20 cellular contexts compared by ENCODE assay signal in genomic region chr9:36147441-36148175, GRCh38. TPM values are rescaled to one million over a fixed set of nuclear protein-coding genes. Genes with fewer than 3 reads are reported as not detected.
DNase-seq lines count a peak whose midpoint lies in the region; ATAC-seq and TF ChIP-seq lines count a peak whose summit lies in the region.
"Had no signal": no experiment of that assay in that cellular context is flagged by ENCODE, and none has a peak within 500 bp of the region (broad histone marks: within the 10 kb centered on the region; RNA-seq: fewer than 3 reads in every experiment).

No MANE protein-coding gene starts in this region.

- H3K9me3 ChIP-seq in CD4-positive, alpha-beta T cell (ENCODE audit: control insufficient read depth, low read length): peaks cover 7% of the 10 kb centered on the region
- H3K9me3 ChIP-seq in MM.1S (replicated peaks; ENCODE audit: insufficient read depth, low read length): no peaks in the 10 kb centered on the region
- no peaks in the 10 kb centered on the region for H3K9me3 ChIP-seq in esophagus muscularis mucosa

- H3K27ac Mint-ChIP-seq in CD4-positive, alpha-beta T cell: peak overlapping the region; percentile 98
- H3K27ac Mint-ChIP-seq in type B pancreatic cell: no peak overlapping the region

- peaks cover 10% of the 10 kb centered on the region for H3K9me3 Mint-ChIP-seq in CD4-positive, alpha-beta T cell
- peaks cover 6% of the 10 kb centered on the region for H3K9me3 Mint-ChIP-seq in type B pancreatic cell

- intact Hi-C loops in CD4-positive, alpha-beta T cell (cut with DNase I, micrococcal nuclease): loop anchor here in 1 of 2 experiments (1.0 kb wide), 1 partner anchor 10 kb away; no protein-coding TSS in a partner anchor
- intact Hi-C loops in esophagus muscularis mucosa (cut with DNase I): no loop called here

- peaks cover 10% of the 10 kb centered on the region; the same call in 1 of the 2 replicates for H3K79me2 ChIP-seq in MM.1S (ENCODE audit: low read length)

- no peaks in the 10 kb centered on the region for H3K27me3 Mint-ChIP-seq in CD4-positive, alpha-beta T cell
- H3K27me3 Mint-ChIP-seq in type B pancreatic cell: no peaks in the 10 kb centered on the region

- TF ChIP-seq POLR2A in esophagus muscularis mucosa (IDR thresholded peaks at IDR 0.05; ENCODE audit: low read depth): no peak

- CTCF ChIA-PET in CD4-positive, alpha-beta T cell (lab: Charles Lee): interaction anchor here (1.5 to 2.0 kb wide), 2 partner anchors 11 to 19 kb away, joined by 3 to 6 read pairs; partner anchors contain the start of gene GLIPR2

- peak overlapping the region; percentile 38 for H3K4me3 Mint-ChIP-seq in CD4-positive, alpha-beta T cell
- no peak overlapping the region for H3K4me3 Mint-ChIP-seq in type B pancreatic cell

- H3K9me2 ChIP-seq in MM.1S (replicated peaks; ENCODE audit: insufficient read depth, low read length): no peaks in the 10 kb centered on the region

- POLR2A ChIA-PET in CD4-positive, alpha-beta T cell (lab: Charles Lee): interaction anchor here (1.7 kb wide), 1 partner anchor 11 kb away, joined by 6 read pairs; the partner anchor contains the start of gene GLIPR2

- ATAC-seq in CD4-positive, alpha-beta T cell (ENCODE audit: poor library complexity): no peak

- peaks cover 59% of the 10 kb centered on the region for H3K36me3 Mint-ChIP-seq in CD4-positive, alpha-beta T cell (ENCODE audit: low read depth)
- peaks cover 16% of the 10 kb centered on the region for H3K36me3 Mint-ChIP-seq in type B pancreatic cell

- no peak for DNase-seq in CD4-positive, alpha-beta T cell
- no peak for DNase-seq in MM.1S
- DNase-seq in esophagus muscularis mucosa (ENCODE audit: extremely low spot score): no peak
- DNase-seq in hepatic stellate cell (ENCODE audit: low spot score): no peak
- DNase-seq in type B pancreatic cell (ENCODE audit: extremely low spot score, unreplicated experiment): no peak
- DNase-seq in NCI-H524 (lab: John Stamatoyannopoulos, UW): no peak
- no peak for DNase-seq in anterior cingulate cortex (lab: John Stamatoyannopoulos, UW)
- DNase-seq: COR-L47; effector CD4-positive, alpha-beta T cell; foreskin fibroblast; GDM1; GM23248; Karpas-422; NCI-H187 treated with DMSO at 0.1 percent for 48 hours; NCI-H774; retina; stimulated activated CD4-positive, alpha-beta T cell treated with anti-CD3 and anti-CD28 coated beads, Interleukin-4, amount 100 ng/mL, for 4 hours; stimulated activated naive CD4-positive, alpha-beta T cell treated with Interleukin-2 at 50 U/mL for 16 hours had no signal

- H3F3A ChIP-seq in MM.1S (ENCODE audit: insufficient read depth, low read length): peaks cover 39% of the 10 kb centered on the region

- H3K4me3 ChIP-seq in MM.1S (ENCODE audit: low read length) (no peak overlapping the region), esophagus muscularis mucosa (no peak overlapping the region), skin epidermis (no peak overlapping the region)
- H3K4me3 ChIP-seq: GM23248 had no signal

- peaks cover 89% of the 10 kb centered on the region for H3K4me1 Mint-ChIP-seq in CD4-positive, alpha-beta T cell (ENCODE audit: low read depth)
- peaks cover 6% of the 10 kb centered on the region for H3K4me1 Mint-ChIP-seq in type B pancreatic cell (ENCODE audit: unreplicated experiment)

- no peak for TF ChIP-seq EP300 in esophagus muscularis mucosa (IDR thresholded peaks at IDR 0.05)

- H4K20me1 ChIP-seq in MM.1S (ENCODE audit: insufficient read depth, low read length): no peaks in the 10 kb centered on the region

- H2AFZ ChIP-seq in MM.1S (ENCODE audit: low read length): no peak overlapping the region
- H2AFZ ChIP-seq: GM23248 had no signal

- H3K4me2 ChIP-seq in MM.1S (ENCODE audit: low read depth, low read length): no peak overlapping the region; the same call in 1 of the 2 replicates

- H3K4me1 ChIP-seq in MM.1S (ENCODE audit: low read length) (peaks cover 75% of the 10 kb centered on the region), esophagus muscularis mucosa (peaks cover 46 to 98% (median 88%) of the 10 kb centered on the region in 4 donors)

- no peak overlapping the region for H3K9ac ChIP-seq in MM.1S (ENCODE audit: low read length)

- 85% methylated on average over 8 of the region's 14 CpGs for WGBS in esophagus muscularis mucosa

- H3K27ac ChIP-seq in CD4-positive, alpha-beta T cell (ENCODE audit: low read depth, low read length): no peak overlapping the region
- H3K27ac ChIP-seq in MM.1S (ENCODE audit: low read length): peak overlapping the region; percentile 93; the same call in 1 of the 2 replicates
- peak overlapping the region; percentile 76 to 92 (median 86) for H3K27ac ChIP-seq in esophagus muscularis mucosa (replicated peaks in 1 of 4)
- peak overlapping the region in 12 of 21 experiments; percentile 27 to 94 (median 64) for H3K27ac ChIP-seq in skin epidermis

- H3K27me3 ChIP-seq in CD4-positive, alpha-beta T cell (ENCODE audit: control insufficient read depth, insufficient read depth, low read length): no peaks in the 10 kb centered on the region
- no peaks in the 10 kb centered on the region for H3K27me3 ChIP-seq in MM.1S (replicated peaks; ENCODE audit: insufficient read depth, low read length)
- no peaks in the 10 kb centered on the region for H3K27me3 ChIP-seq in esophagus muscularis mucosa

- TF ChIP-seq CTCF in CD4-positive, alpha-beta T cell (IDR thresholded peaks at IDR 0.05): no peak
- TF ChIP-seq CTCF in MM.1S (IDR thresholded peaks at IDR 0.05; ENCODE audit: low read length): no peak
- TF ChIP-seq CTCF in esophagus muscularis mucosa (IDR thresholded peaks at IDR 0.05): no peak
- no peak for TF ChIP-seq CTCF in type B pancreatic cell (conservative IDR thresholded peaks at IDR 0.05)

- H3K36me3 ChIP-seq in MM.1S (replicated peaks; ENCODE audit: insufficient read depth, low read length): no peaks in the 10 kb centered on the region
- peaks cover 0 to 38% (median 6%) of the 10 kb centered on the region in 4 donors for H3K36me3 ChIP-seq in esophagus muscularis mucosa

RNA-seq across cellular contexts. Expression of gene GLIPR2, which starts 11.1 kb away (rescaled TPM):
- 10 to 100 TPM; 13.6 to 13.7 TPM for total RNA-seq in CD4-positive, alpha-beta T cell
- 10 to 100 TPM; 51.3 to 84.9 (median 59.6) TPM for total RNA-seq in esophagus muscularis mucosa
- 4.6 and 17.8 TPM in 2 replicates for total RNA-seq in type B pancreatic cell (ENCODE audit: low replicate concordance)

RNA-seq across cellular contexts. Expression of gene CCIN, which starts 21.6 kb away (rescaled TPM):
- under 1 TPM; 0.22 to 0.36 TPM for total RNA-seq in CD4-positive, alpha-beta T cell
- total RNA-seq in esophagus muscularis mucosa: 1 to 10 TPM in 1 of 4 donors, under 1 TPM in 3; 0.39 to 1.0 (median 0.46) TPM
- not detected in 2 replicates for total RNA-seq in type B pancreatic cell (ENCODE audit: low replicate concordance)
- total RNA-seq: Right ventricle myocardium inferior had no signal

RNA-seq across cellular contexts. Expression of gene CLTA, which starts 43.1 kb away (rescaled TPM):
- 10 to 100 TPM; 32.0 to 32.8 TPM for total RNA-seq in CD4-positive, alpha-beta T cell
- 100 to 1,000 TPM; 125 to 178 (median 159) TPM for total RNA-seq in esophagus muscularis mucosa
- 220 and 233 TPM in 2 replicates for total RNA-seq in type B pancreatic cell (ENCODE audit: low replicate concordance)
